9 cellular contexts compared by ENCODE assay signal in the genomic region with DNA sequence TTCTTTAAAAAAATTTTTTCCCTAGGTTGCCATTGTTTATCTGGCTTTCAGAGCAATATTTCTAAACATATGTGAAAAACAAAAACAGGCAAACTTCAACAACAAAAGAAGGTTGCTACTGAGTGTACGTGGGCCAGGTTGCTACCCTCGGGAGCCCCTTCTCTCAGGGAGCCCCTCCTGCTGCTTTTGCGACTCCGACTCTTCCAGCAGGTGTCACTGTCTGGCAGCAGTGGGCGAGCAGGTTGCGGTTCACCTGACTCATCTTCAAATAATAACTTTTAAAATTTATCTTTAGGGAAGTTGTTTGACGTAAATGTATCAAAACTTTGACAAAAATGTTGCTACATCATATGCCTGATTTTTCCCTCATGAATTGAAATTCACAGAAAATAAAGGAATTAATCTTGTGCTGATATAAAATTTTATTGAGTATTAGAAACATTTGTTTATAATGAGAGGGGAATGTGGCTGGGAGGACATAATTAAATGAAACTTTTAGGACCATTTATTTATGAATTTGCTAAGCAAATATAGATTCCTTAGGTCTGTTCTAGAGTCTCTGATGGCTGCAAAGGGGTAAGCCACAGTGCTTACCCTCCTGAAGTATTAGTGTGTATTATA.
DNase-seq lines count a peak whose midpoint lies in the region; ATAC-seq and TF ChIP-seq lines count a peak whose summit lies in the region.
"Had no signal": no experiment of that assay in that cellular context is flagged by ENCODE, and none has a peak within 500 bp of the region (broad histone marks: within the 10 kb centered on the region; RNA-seq: fewer than 3 reads in every experiment).

No MANE protein-coding gene starts in this region.

- H3K36me3 Mint-ChIP-seq in CD8-positive, alpha-beta memory T cell = peaks cover 3 to 5% (median 5%) of the 10 kb centered on the region in 3 donors

- H3K27me3 ChIP-seq in CD8-positive, alpha-beta memory T cell (ENCODE audit: insufficient read depth, low read length, poor library complexity, severe bottlenecking) = no peaks in the 10 kb centered on the region

- H3K9me3 Mint-ChIP-seq in CD8-positive, alpha-beta memory T cell = no peaks in the 10 kb centered on the region

- no peak for TF ChIP-seq CTCF in coronary artery (IDR thresholded peaks at IDR 0.05)

- H3K4me1 Mint-ChIP-seq in CD8-positive, alpha-beta memory T cell = peaks cover 3 to 20% (median 14%) of the 10 kb centered on the region in 3 donors

- in situ Hi-C loops in KBM-7 (cut with MboI; ENCODE audit: low pct_unique_long_range_greater_than_20kb, low sequenced_read_pairs) = no loop called here

- DNase-seq in CD8-positive, alpha-beta memory T cell = peak in 3 of 5 donors; percentile 9 to 51 (median 41)
- DNase-seq in KBM-7 (peak; percentile 18), activated T-cell treated with anti-CD3 and anti-CD28 coated beads for 48 hours (ENCODE audit: low read depth) (peak; percentile 23), inferior parietal cortex (ENCODE audit: extremely low spot score) (peak; percentile 58), superior temporal gyrus (ENCODE audit: extremely low spot score) (peak; percentile 70), cerebellum (ENCODE audit: low spot score) (no peak), coronary artery (ENCODE audit: low spot score) (no peak)

- no peak for ATAC-seq in HG02938 (IDR thresholded peaks at IDR 0.05; ENCODE audit: unreplicated experiment)

- no peak overlapping the region for H3K27ac Mint-ChIP-seq in CD8-positive, alpha-beta memory T cell

- CTCF ChIA-PET in CD8-positive, alpha-beta memory T cell (lab: Charles Lee) = interaction anchor here (0.8 kb wide), 1 partner anchor 82 kb away, joined by 4 read pairs; no protein-coding TSS in a partner anchor

- no peaks in the 10 kb centered on the region for H3K4me1 ChIP-seq in CD8-positive, alpha-beta memory T cell (ENCODE audit: insufficient read depth, low read length)

- no peaks in the 10 kb centered on the region for H3K27me3 Mint-ChIP-seq in CD8-positive, alpha-beta memory T cell
- H3K27me3 Mint-ChIP-seq: IgD-negative memory B cell had no signal

- no peaks in the 10 kb centered on the region for H3K9me3 ChIP-seq in CD8-positive, alpha-beta memory T cell (ENCODE audit: low read length)

- H3K36me3 ChIP-seq in CD8-positive, alpha-beta memory T cell (ENCODE audit: insufficient read depth, low read length) = no peaks in the 10 kb centered on the region

- H3K27ac ChIP-seq in CD8-positive, alpha-beta memory T cell (ENCODE audit: low read depth, low read length) = no peak overlapping the region
- no peak overlapping the region for H3K27ac ChIP-seq in coronary artery

- no peak overlapping the region for H3K4me3 Mint-ChIP-seq in CD8-positive, alpha-beta memory T cell
- H3K4me3 Mint-ChIP-seq: IgD-negative memory B cell had no signal

- no peak overlapping the region for H3K4me3 ChIP-seq in CD8-positive, alpha-beta memory T cell (ENCODE audit: low read length)
- no peak overlapping the region for H3K4me3 ChIP-seq in coronary artery

- POLR2A ChIA-PET in CD8-positive, alpha-beta memory T cell (lab: Charles Lee) = no interaction called here

Comparison
In these comparisons a context has a peak if more than half of its experiments do, and no peak if none do; other contexts are left out.
1. DNase-seq: peak in CD8-positive, alpha-beta memory T cell (3 of 5), KBM-7 (single experiment), activated T-cell treated with anti-CD3 and anti-CD28 coated beads for 48 hours (single experiment), inferior parietal cortex (single experiment) and superior temporal gyrus (single experiment); none in cerebellum (single experiment) and coronary artery (single experiment).